ENCODE assay signal across 31 cellular contexts in the genomic region with DNA sequence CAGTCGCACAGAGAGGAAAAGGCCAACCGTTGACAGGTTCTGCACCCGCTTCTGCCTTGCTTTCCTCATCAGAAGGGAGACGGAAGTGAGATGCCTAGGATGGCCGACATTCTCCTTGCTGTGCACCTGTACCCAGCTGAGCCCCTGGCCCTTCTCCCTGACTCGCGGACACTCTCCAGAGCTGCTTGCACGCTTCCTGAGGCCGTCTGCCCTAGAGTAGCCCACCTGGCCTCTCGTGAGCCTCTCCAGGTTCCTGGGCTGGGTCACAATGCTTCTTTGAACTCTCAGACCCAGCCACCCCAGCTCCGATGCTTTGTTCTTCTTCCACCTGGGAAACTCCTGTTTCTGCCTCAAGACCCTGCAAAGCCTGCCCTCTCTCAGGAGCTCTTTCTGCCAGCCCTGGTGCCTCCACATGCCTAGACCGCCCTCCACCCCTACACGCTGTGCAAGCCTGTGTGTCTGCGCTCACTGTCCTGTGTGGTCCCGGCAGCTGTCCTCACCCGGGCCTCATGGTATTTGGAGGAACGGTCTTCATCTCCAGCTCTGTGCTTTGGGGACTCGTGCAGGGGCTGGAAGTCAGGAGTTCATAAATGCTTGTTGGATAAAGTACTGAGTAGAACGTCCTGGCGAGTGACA.
A peak's percentile ranks its signal among the peaks of the same experiment; 100 is the strongest.
DNase-seq lines count a peak whose midpoint lies in the region; ATAC-seq and TF ChIP-seq lines count a peak whose summit lies in the region.
"Had no signal": no experiment of that assay in that cellular context is flagged by ENCODE, and none has a peak within 500 bp of the region (broad histone marks: within the 10 kb centered on the region; RNA-seq: fewer than 3 reads in every experiment).

No MANE protein-coding gene starts in this region.

- no peak for ATAC-seq in stimulated activated naive CD8-positive, alpha-beta T cell treated with anti-CD3 and anti-CD28 coated beads, Interleukin-15, amount 100 ng/mL, for 72 hours
- no peak for ATAC-seq in stimulated activated naive CD8-positive, alpha-beta T cell treated with anti-CD3 and anti-CD28 coated beads, Interleukin-15, Interleukin-2, amounts not matched to agents 100 U/mL and 50 U/mL, for 24 hours
- no peak for ATAC-seq in activated CD8-positive, alpha-beta T cell treated with anti-CD3 and anti-CD28 coated beads for 36 hours
- ATAC-seq in naive thymus-derived CD8-positive, alpha-beta T cell = no peak
- ATAC-seq: activated CD8-positive, alpha-beta memory T cell treated with anti-CD3 and anti-CD28 coated beads, Interleukin-2, amount 10 ng/mL, durations not matched to agents 7 days and 5 days; GM23338; left cardiac atrium; psoas muscle; Right ventricle myocardium inferior had no signal

- H3K36me3 Mint-ChIP-seq in activated CD8-positive, alpha-beta T cell treated with anti-CD3 and anti-CD28 coated beads for 36 hours (ENCODE audit: low read depth) = no peaks in the 10 kb centered on the region
- H3K36me3 Mint-ChIP-seq in naive thymus-derived CD8-positive, alpha-beta T cell = no peaks in the 10 kb centered on the region

- no peak for DNase-seq in stimulated activated naive CD8-positive, alpha-beta T cell treated with anti-CD3 and anti-CD28 coated beads, Interleukin-15, amount 100 ng/mL, for 72 hours
- no peak for DNase-seq in stimulated activated naive CD8-positive, alpha-beta T cell treated with anti-CD3 and anti-CD28 coated beads, Interleukin-15, Interleukin-2, amounts not matched to agents 100 U/mL and 50 U/mL, for 24 hours
- DNase-seq in activated CD8-positive, alpha-beta T cell treated with anti-CD3 and anti-CD28 coated beads for 36 hours = no peak
- DNase-seq in naive thymus-derived CD8-positive, alpha-beta T cell = no peak
- DNase-seq in amniotic stem cell (lab: John Stamatoyannopoulos, UW) (no peak), HK-2 (ENCODE audit: unreplicated experiment) (no peak), osteoblast (ENCODE audit: insufficient read length, low spot score, missing footprints) (no peak)
- DNase-seq: activated CD4-positive, alpha-beta T cell treated with anti-CD3 and anti-CD28 coated beads for 1 hour; activated CD8-positive, alpha-beta memory T cell treated with anti-CD3 and anti-CD28 coated beads, Interleukin-2, amount 10 ng/mL, durations not matched to agents 7 days and 5 days; activated T-cell treated with anti-CD3 and anti-CD28 coated beads, Interleukin-2, amount 50 U/mL, for 48 hours; anterior cingulate cortex; hypothalamus; IMR-90; left cardiac atrium; NCI-H1436 treated with DMSO at 0.1 percent for 48 hours; NCI-H2081 treated with DMSO at 0.1 percent for 48 hours; NCI-H226; NCI-H526 treated with DMSO at 0.1 percent for 48 hours; NK-92 treated with Interleukin-12 subunit alpha and Interleukin-12 subunit beta, amount 100 ng/mL, for 24 hours; PC-9; psoas muscle; sigmoid colon; SK-N-SH; stimulated activated CD4-positive, alpha-beta T cell treated with anti-CD3 and anti-CD28 coated beads, Interleukin-12 subunit alpha, Interleukin-12 subunit beta, amount 100 ng/mL, for 4 hours; stimulated activated CD4-positive, alpha-beta T cell treated with anti-CD3 and anti-CD28 coated beads, Interleukin-2, amount 100 ng/mL, for 48 hours had no signal

- H3K27ac Mint-ChIP-seq in stimulated activated naive CD8-positive, alpha-beta T cell treated with anti-CD3 and anti-CD28 coated beads, Interleukin-15, amount 100 ng/mL, for 72 hours = peak overlapping the region; percentile 71 to 74
- H3K27ac Mint-ChIP-seq in activated CD8-positive, alpha-beta T cell treated with anti-CD3 and anti-CD28 coated beads for 36 hours = peak overlapping the region; percentile 31
- peak overlapping the region in 9 of 10 donors; percentile 19 to 84 (median 48) for H3K27ac Mint-ChIP-seq in naive thymus-derived CD8-positive, alpha-beta T cell
- H3K27ac Mint-ChIP-seq: activated CD8-positive, alpha-beta memory T cell treated with anti-CD3 and anti-CD28 coated beads, Interleukin-2, amount 10 ng/mL, durations not matched to agents 7 days and 5 days; activated naive CD8-positive, alpha-beta T cell; GM23338 had no signal

- CTCF ChIA-PET in activated CD8-positive, alpha-beta T cell treated with anti-CD3 and anti-CD28 coated beads for 36 hours (lab: Charles Lee) = no interaction called here

- H3K79me2 ChIP-seq in osteoblast (ENCODE audit: insufficient read depth, low read length) = no peaks in the 10 kb centered on the region

- no peaks in the 10 kb centered on the region for H3K27me3 ChIP-seq in osteoblast (ENCODE audit: insufficient read depth, low read length)
- H3K27me3 ChIP-seq: sigmoid colon, tibial artery had no signal

- intact Hi-C loops in activated CD8-positive, alpha-beta T cell treated with anti-CD3 and anti-CD28 coated beads for 36 hours (cut with micrococcal nuclease) = no loop called here

- no peak for TF ChIP-seq CTCF in activated CD8-positive, alpha-beta T cell treated with anti-CD3 and anti-CD28 coated beads for 36 hours (IDR thresholded peaks at IDR 0.05)
- TF ChIP-seq CTCF in osteoblast (IDR thresholded peaks at IDR 0.05; ENCODE audit: extremely low read depth, low read depth, low read length) = no peak

- H3K27ac ChIP-seq in osteoblast (ENCODE audit: low read depth, low read length) = no peak overlapping the region
- H3K27ac ChIP-seq: breast epithelium, C4-2B, PC-9, psoas muscle, sigmoid colon, tibial artery had no signal

- H3K4me2 ChIP-seq in osteoblast (ENCODE audit: insufficient read depth, low read length) = no peak overlapping the region
- H3K4me2 ChIP-seq: GM23338, PC-9, SK-N-SH had no signal

- no peaks in the 10 kb centered on the region for H4K20me1 ChIP-seq in osteoblast (ENCODE audit: insufficient read depth, low read length)

- no peaks in the 10 kb centered on the region for H3K4me1 ChIP-seq in osteoblast (ENCODE audit: insufficient read depth, low read length)
- H3K4me1 ChIP-seq: breast epithelium, psoas muscle, sigmoid colon, tibial artery had no signal

- no peaks in the 10 kb centered on the region for H3K36me3 ChIP-seq in osteoblast (ENCODE audit: insufficient read depth, low read length)
- H3K36me3 ChIP-seq: breast epithelium, sigmoid colon, tibial artery had no signal

- no peaks in the 10 kb centered on the region for H3K27me3 Mint-ChIP-seq in stimulated activated naive CD8-positive, alpha-beta T cell treated with anti-CD3 and anti-CD28 coated beads, Interleukin-15, amount 100 ng/mL, for 72 hours
- no peaks in the 10 kb centered on the region for H3K27me3 Mint-ChIP-seq in activated CD8-positive, alpha-beta T cell treated with anti-CD3 and anti-CD28 coated beads for 36 hours
- peaks cover 0 to under 1% (median 0%) of the 10 kb centered on the region in 5 donors for H3K27me3 Mint-ChIP-seq in naive thymus-derived CD8-positive, alpha-beta T cell
- H3K27me3 Mint-ChIP-seq: activated CD8-positive, alpha-beta memory T cell treated with anti-CD3 and anti-CD28 coated beads, Interleukin-2, amount 10 ng/mL, durations not matched to agents 7 days and 5 days; activated naive CD8-positive, alpha-beta T cell had no signal

- no peak overlapping the region for H3K4me3 ChIP-seq in osteoblast (ENCODE audit: insufficient read depth, low read length)
- H3K4me3 ChIP-seq: breast epithelium, GM23338, PC-9, psoas muscle, sigmoid colon, tibial artery had no signal

- POLR2A ChIA-PET in activated CD8-positive, alpha-beta T cell treated with anti-CD3 and anti-CD28 coated beads for 36 hours (lab: Charles Lee) = no interaction called here
- POLR2A ChIA-PET in naive thymus-derived CD8-positive, alpha-beta T cell (lab: Charles Lee) = no interaction called here

- H2AFZ ChIP-seq in osteoblast (ENCODE audit: low read length) = no peak overlapping the region
- H2AFZ ChIP-seq: GM23338, PC-9 had no signal

- H3K9me3 Mint-ChIP-seq in stimulated activated naive CD8-positive, alpha-beta T cell treated with anti-CD3 and anti-CD28 coated beads, Interleukin-15, amount 100 ng/mL, for 72 hours = peaks cover 12 to 36% of the 10 kb centered on the region in 2 donors
- peaks cover 11% of the 10 kb centered on the region for H3K9me3 Mint-ChIP-seq in activated CD8-positive, alpha-beta T cell treated with anti-CD3 and anti-CD28 coated beads for 36 hours
- peaks cover 0 to 24% (median 4%) of the 10 kb centered on the region in 9 donors for H3K9me3 Mint-ChIP-seq in naive thymus-derived CD8-positive, alpha-beta T cell

- peaks cover 10% of the 10 kb centered on the region for H3K4me1 Mint-ChIP-seq in stimulated activated naive CD8-positive, alpha-beta T cell treated with anti-CD3 and anti-CD28 coated beads, Interleukin-15, amount 100 ng/mL, for 72 hours
- peaks cover 10% of the 10 kb centered on the region for H3K4me1 Mint-ChIP-seq in activated CD8-positive, alpha-beta T cell treated with anti-CD3 and anti-CD28 coated beads for 36 hours (ENCODE audit: low read depth)
- H3K4me1 Mint-ChIP-seq in naive thymus-derived CD8-positive, alpha-beta T cell = peaks cover 12 to 29% (median 23%) of the 10 kb centered on the region in 4 donors
- H3K4me1 Mint-ChIP-seq: GM23338 had no signal

- peaks cover 5% of the 10 kb centered on the region for H3K9me3 ChIP-seq in osteoblast (ENCODE audit: low read depth, low read length)
- H3K9me3 ChIP-seq: psoas muscle, SK-N-SH had no signal

- H3K4me3 Mint-ChIP-seq in stimulated activated naive CD8-positive, alpha-beta T cell treated with anti-CD3 and anti-CD28 coated beads, Interleukin-15, amount 100 ng/mL, for 72 hours = peak overlapping the region; percentile 6 to 12
- H3K4me3 Mint-ChIP-seq in activated CD8-positive, alpha-beta T cell treated with anti-CD3 and anti-CD28 coated beads for 36 hours = no peak overlapping the region
- peak overlapping the region in 3 of 10 donors; percentile 14 to 51 (median 42) for H3K4me3 Mint-ChIP-seq in naive thymus-derived CD8-positive, alpha-beta T cell
- H3K4me3 Mint-ChIP-seq: activated CD8-positive, alpha-beta memory T cell treated with anti-CD3 and anti-CD28 coated beads, Interleukin-2, amount 10 ng/mL, durations not matched to agents 7 days and 5 days; activated naive CD8-positive, alpha-beta T cell; GM23338 had no signal
